17 cellular contexts compared by ENCODE assay signal in the genomic region with DNA sequence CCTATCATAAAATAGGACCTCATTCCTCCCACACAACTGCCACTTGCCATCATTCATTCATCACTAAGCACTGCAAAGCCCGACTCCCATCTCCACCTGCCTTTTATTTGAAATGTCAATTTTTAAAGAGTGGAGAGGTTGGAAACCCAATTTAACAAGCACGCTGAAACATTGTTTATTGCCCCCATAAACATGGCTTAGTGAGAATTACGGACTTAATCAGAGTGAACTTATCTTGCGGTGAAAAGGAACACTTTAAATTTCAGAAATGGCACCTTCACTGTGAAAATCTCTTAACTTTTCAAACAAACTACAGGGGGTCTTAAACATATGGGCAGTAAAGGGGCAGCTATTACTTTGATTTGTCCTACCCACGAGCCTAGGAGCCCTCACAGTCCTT.
A peak's percentile ranks its signal among the peaks of the same experiment; 100 is the strongest.
DNase-seq lines count a peak whose midpoint lies in the region; ATAC-seq and TF ChIP-seq lines count a peak whose summit lies in the region.
"Had no signal": no experiment of that assay in that cellular context is flagged by ENCODE, and none has a peak within 500 bp of the region (broad histone marks: within the 10 kb centered on the region; RNA-seq: fewer than 3 reads in every experiment).

No MANE protein-coding gene starts in this region.

- CTCF ChIA-PET in HEK293 (lab: Yijun Ruan, JAX) = no interaction called here

- H3K4me1 ChIP-seq in HEK293 (ENCODE audit: control insufficient read depth, insufficient read depth, low read length) = no peaks in the 10 kb centered on the region; the same call in 1 of the 2 replicates
- H3K4me1 ChIP-seq: A549; BLaER1 treated with 17β-estradiol and CSF1 and Interleukin-3, amounts not matched to agents 10 nM and 100 nM; Caco-2 had no signal

- POLR2A ChIA-PET in HEK293 (lab: Yijun Ruan, JAX) = no interaction called here

- no peaks in the 10 kb centered on the region for H3K27me3 ChIP-seq in MG63
- H3K27me3 ChIP-seq: BLaER1 treated with 17β-estradiol and CSF1 and Interleukin-3, amounts not matched to agents 10 nM and 100 nM had no signal

- H3K27ac ChIP-seq in HEK293 (ENCODE audit: extremely low read depth, low read depth, low read length) = no peak overlapping the region
- H3K27ac ChIP-seq: 22Rv1; A549; BLaER1 treated with 17β-estradiol and CSF1 and Interleukin-3, amounts not matched to agents 10 nM and 100 nM; C4-2B had no signal

- DNase-seq in ecto neural progenitor cell (ENCODE audit: low spot score) = peak; percentile 3
- DNase-seq in left kidney (ENCODE audit: low read depth, low spot score) = peak; percentile 28
- no peak for DNase-seq in MG63
- DNase-seq in GF-D8 (lab: John Stamatoyannopoulos, UW) = no peak
- DNase-seq: AML-193; Caco-2; Calu3; CD4-positive, alpha-beta T cell; CD8-positive, alpha-beta T cell; DMS79 treated with DMSO at 0.1 percent for 48 hours had no signal

- H3K36me3 ChIP-seq in HEK293 (ENCODE audit: control insufficient read depth in 2 of 2, insufficient read depth in 1 of 2, low read length in 2 of 2) (no peaks in the 10 kb centered on the region), MG63 (no peaks in the 10 kb centered on the region)

- no peak overlapping the region for H3K4me3 ChIP-seq in HEK293 (ENCODE audit: low read depth, low read length)
- H3K4me3 ChIP-seq in MG63 = no peak overlapping the region
- H3K4me3 ChIP-seq: A549; BLaER1 treated with 17β-estradiol and CSF1 and Interleukin-3, amounts not matched to agents 10 nM and 100 nM; GM12878 had no signal

- no peak for ATAC-seq in GM18873 (IDR thresholded peaks at IDR 0.05; ENCODE audit: low FRiP score, unreplicated experiment)
- ATAC-seq: A549; CD8-positive, alpha-beta T cell; GM12878 had no signal

- no peak for TF ChIP-seq CTCF in HEK293 (tag by site-specific recombination; IDR thresholded peaks at IDR 0.05)

- H3K9me3 ChIP-seq in HEK293 (ENCODE audit: control insufficient read depth, insufficient read depth, low read depth, low read length) (no peaks in the 10 kb centered on the region), MG63 (no peaks in the 10 kb centered on the region)
- H3K9me3 ChIP-seq: A549; BLaER1 treated with 17β-estradiol and CSF1 and Interleukin-3, amounts not matched to agents 10 nM and 100 nM; Caco-2 had no signal

TF ChIP-seq in HEK293, 187 proteins besides CTCF, POLR2A, EP300 and RAD21 (continues in another document):
- TF ChIP-seq ZNF175 (tag by site-specific recombination; IDR thresholded peaks at IDR 0.05) (no peak), ZNF341 (tag by site-specific recombination; IDR thresholded peaks at IDR 0.05; ENCODE audit: low read depth) (0 out of 2 replicates have a peak, but pooled peaks have one; percentile 7), KLF16 (tag by site-specific recombination; IDR thresholded peaks at IDR 0.05) (no peak), PRDM6 (tag by site-specific recombination; IDR thresholded peaks at IDR 0.05) (peak; percentile 94), ZNF785 (tag by site-specific recombination; IDR thresholded peaks at IDR 0.05) (no peak), ZNF146 (tag by site-specific recombination; IDR thresholded peaks at IDR 0.05) (no peak), ZNF571 (tag by site-specific recombination; IDR thresholded peaks at IDR 0.05) (no peak), ZBTB7A (tag by site-specific recombination; IDR thresholded peaks at IDR 0.05; ENCODE audit: low read depth) (no peak), ZNF610 (tag by site-specific recombination; IDR thresholded peaks at IDR 0.05; ENCODE audit: borderline replicate concordance) (no peak), ZNF704 (tag by site-specific recombination; IDR thresholded peaks at IDR 0.05) (no peak), ZNF324 (tag by site-specific recombination; IDR thresholded peaks at IDR 0.05) (no peak), ZNF302 (tag by site-specific recombination; IDR thresholded peaks at IDR 0.05; ENCODE audit: low read depth) (no peak), ZNF747 (tag by site-specific recombination; IDR thresholded peaks at IDR 0.05) (no peak), ZNF654 (tag by site-specific recombination; IDR thresholded peaks at IDR 0.05; ENCODE audit: low read depth) (no peak), ZNF580 (tag by site-specific recombination; IDR thresholded peaks at IDR 0.05) (no peak), ZFP41 (tag by site-specific recombination; IDR thresholded peaks at IDR 0.05; ENCODE audit: borderline replicate concordance) (no peak), ZNF292 (tag by site-specific recombination; IDR thresholded peaks at IDR 0.05; ENCODE audit: borderline replicate concordance, low read depth) (no peak), ZNF366 (tag by site-specific recombination; conservative IDR thresholded peaks at IDR 0.05) (no peak), ZNF521 (tag by site-specific recombination; IDR thresholded peaks at IDR 0.05) (no peak), SP7 (tag by site-specific recombination; IDR thresholded peaks at IDR 0.05) (no peak)
- TF ChIP-seq, protein P1, sequence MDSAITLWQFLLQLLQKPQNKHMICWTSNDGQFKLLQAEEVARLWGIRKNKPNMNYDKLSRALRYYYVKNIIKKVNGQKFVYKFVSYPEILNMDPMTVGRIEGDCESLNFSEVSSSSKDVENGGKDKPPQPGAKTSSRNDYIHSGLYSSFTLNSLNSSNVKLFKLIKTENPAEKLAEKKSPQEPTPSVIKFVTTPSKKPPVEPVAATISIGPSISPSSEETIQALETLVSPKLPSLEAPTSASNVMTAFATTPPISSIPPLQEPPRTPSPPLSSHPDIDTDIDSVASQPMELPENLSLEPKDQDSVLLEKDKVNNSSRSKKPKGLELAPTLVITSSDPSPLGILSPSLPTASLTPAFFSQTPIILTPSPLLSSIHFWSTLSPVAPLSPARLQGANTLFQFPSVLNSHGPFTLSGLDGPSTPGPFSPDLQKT (IDR thresholded peaks at IDR 0.05; ENCODE audit: borderline replicate concordance, low read depth, low read length) = no peak
- TF ChIP-seq, protein P2, sequence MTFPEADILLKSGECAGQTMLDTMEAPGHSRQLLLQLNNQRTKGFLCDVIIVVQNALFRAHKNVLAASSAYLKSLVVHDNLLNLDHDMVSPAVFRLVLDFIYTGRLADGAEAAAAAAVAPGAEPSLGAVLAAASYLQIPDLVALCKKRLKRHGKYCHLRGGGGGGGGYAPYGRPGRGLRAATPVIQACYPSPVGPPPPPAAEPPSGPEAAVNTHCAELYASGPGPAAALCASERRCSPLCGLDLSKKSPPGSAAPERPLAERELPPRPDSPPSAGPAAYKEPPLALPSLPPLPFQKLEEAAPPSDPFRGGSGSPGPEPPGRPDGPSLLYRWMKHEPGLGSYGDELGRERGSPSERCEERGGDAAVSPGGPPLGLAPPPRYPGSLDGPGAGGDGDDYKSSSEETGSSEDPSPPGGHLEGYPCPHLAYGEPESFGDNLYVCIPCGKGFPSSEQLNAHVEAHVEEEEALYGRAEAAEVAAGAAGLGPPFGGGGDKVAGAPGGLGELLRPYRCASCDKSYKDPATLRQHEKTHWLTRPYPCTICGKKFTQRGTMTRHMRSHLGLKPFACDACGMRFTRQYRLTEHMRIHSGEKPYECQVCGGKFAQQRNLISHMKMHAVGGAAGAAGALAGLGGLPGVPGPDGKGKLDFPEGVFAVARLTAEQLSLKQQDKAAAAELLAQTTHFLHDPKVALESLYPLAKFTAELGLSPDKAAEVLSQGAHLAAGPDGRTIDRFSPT (tag by site-specific recombination; IDR thresholded peaks at IDR 0.05) = no peak
- TF ChIP-seq, protein P3, sequence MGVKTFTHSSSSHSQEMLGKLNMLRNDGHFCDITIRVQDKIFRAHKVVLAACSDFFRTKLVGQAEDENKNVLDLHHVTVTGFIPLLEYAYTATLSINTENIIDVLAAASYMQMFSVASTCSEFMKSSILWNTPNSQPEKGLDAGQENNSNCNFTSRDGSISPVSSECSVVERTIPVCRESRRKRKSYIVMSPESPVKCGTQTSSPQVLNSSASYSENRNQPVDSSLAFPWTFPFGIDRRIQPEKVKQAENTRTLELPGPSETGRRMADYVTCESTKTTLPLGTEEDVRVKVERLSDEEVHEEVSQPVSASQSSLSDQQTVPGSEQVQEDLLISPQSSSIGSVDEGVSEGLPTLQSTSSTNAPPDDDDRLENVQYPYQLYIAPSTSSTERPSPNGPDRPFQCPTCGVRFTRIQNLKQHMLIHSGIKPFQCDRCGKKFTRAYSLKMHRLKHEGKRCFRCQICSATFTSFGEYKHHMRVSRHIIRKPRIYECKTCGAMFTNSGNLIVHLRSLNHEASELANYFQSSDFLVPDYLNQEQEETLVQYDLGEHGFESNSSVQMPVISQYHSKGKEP (tag by site-specific recombination; IDR thresholded peaks at IDR 0.05) = no peak

Comparison
In these comparisons a context has a peak if more than half of its experiments do, and no peak if none do; other contexts are left out.
1. DNase-seq: peak in ecto neural progenitor cell (single experiment) and left kidney (single experiment); none in MG63 (single experiment) and GF-D8 (single experiment).